ENCODE assay signal across 20 cellular contexts in genomic region chr6:30871592-30872183, GRCh38. TPM values are rescaled to one million over a fixed set of nuclear protein-coding genes. Genes with fewer than 3 reads are reported as not detected.
DNase-seq lines count a peak whose midpoint lies in the region; ATAC-seq and TF ChIP-seq lines count a peak whose summit lies in the region.
"Had no signal": no experiment of that assay in that cellular context is flagged by ENCODE, and none has a peak within 500 bp of the region (broad histone marks: within the 10 kb centered on the region; RNA-seq: fewer than 3 reads in every experiment).

No MANE protein-coding gene starts in this region.

- no peak for TF ChIP-seq CTCF in SK-N-SH (IDR thresholded peaks at IDR 0.05)

- no peaks in the 10 kb centered on the region for H3K9me2 ChIP-seq in SK-N-SH

- H3K4me1 Mint-ChIP-seq in activated naive CD4-positive, alpha-beta T cell treated with anti-CD3 and anti-CD28 coated beads, Interleukin-2, amount 10 ng/mL, durations not matched to agents 7 days and 5 days, result peaks cover 21% of the 10 kb centered on the region
- peaks cover 41% of the 10 kb centered on the region for H3K4me1 Mint-ChIP-seq in activated naive CD8-positive, alpha-beta T cell (ENCODE audit: low read depth)

- CTCF ChIA-PET in SK-N-SH (lab: Yijun Ruan, JAX), result no interaction called here
- CTCF ChIA-PET in activated naive CD4-positive, alpha-beta T cell treated with anti-CD3 and anti-CD28 coated beads, Interleukin-2, amount 10 ng/mL, durations not matched to agents 7 days and 5 days (lab: Charles Lee), result no interaction called here

- no peak overlapping the region for H2AFZ ChIP-seq in SK-N-SH (ENCODE audit: low read depth)

- no peak overlapping the region for H3K4me3 ChIP-seq in SK-N-SH (ENCODE audit: low read depth in 2 of 2, low read length in 1 of 2)

- H3K9ac ChIP-seq in SK-N-SH, result no peak overlapping the region

- peak overlapping the region; percentile 47 for H3K27ac Mint-ChIP-seq in activated naive CD4-positive, alpha-beta T cell treated with anti-CD3 and anti-CD28 coated beads, Interleukin-2, amount 10 ng/mL, durations not matched to agents 7 days and 5 days
- peak overlapping the region; percentile 93 for H3K27ac Mint-ChIP-seq in activated naive CD8-positive, alpha-beta T cell
- H3K27ac Mint-ChIP-seq: CD4-positive, alpha-beta T cell; H9; IgD-negative memory B cell had no signal

- no peaks in the 10 kb centered on the region for H3K79me2 ChIP-seq in SK-N-SH (ENCODE audit: insufficient read depth)

- no peak overlapping the region for H3K27ac ChIP-seq in SK-N-SH (ENCODE audit: low read depth in 2 of 2, low read length in 1 of 2)
- H3K27ac ChIP-seq: 22Rv1, HL-60 had no signal

- no peak for ATAC-seq in SK-N-SH treated with all-trans-retinoic acid at 6 μM for 48 hours
- ATAC-seq in HG03039 (IDR thresholded peaks at IDR 0.05; ENCODE audit: unreplicated experiment), result no peak
- ATAC-seq: Panc1 had no signal

- H3K4me2 ChIP-seq in SK-N-SH, result no peak overlapping the region

- DNase-seq in SK-N-SH (no peak), AG20443 (ENCODE audit: low spot score) (no peak), SKM-1 (lab: John Stamatoyannopoulos, UW; ENCODE audit: unreplicated experiment) (no peak)
- no peak for DNase-seq in activated naive CD4-positive, alpha-beta T cell treated with anti-CD3 and anti-CD28 coated beads, Interleukin-2, amount 10 ng/mL, durations not matched to agents 7 days and 5 days
- DNase-seq in activated naive CD4-positive, alpha-beta T cell treated with Interleukin-2 at 50 U/mL for 16 hours, result no peak
- DNase-seq: BE2C; CD4-positive, alpha-beta T cell; H9; NCI-H1105; NCI-H1694; NCI-H2107; NCI-H2227 treated with DMSO at 0.1 percent for 48 hours; NCI-H524 had no signal

- H3K27me3 ChIP-seq in SK-N-SH (ENCODE audit: insufficient read depth), result no peaks in the 10 kb centered on the region
- H3K27me3 ChIP-seq: BE2C had no signal

- POLR2A ChIA-PET in SK-N-SH (lab: Yijun Ruan, JAX), result no interaction called here

- H3F3A ChIP-seq in SK-N-SH (replicated peaks; ENCODE audit: insufficient read depth), result peaks cover 8% of the 10 kb centered on the region

- no peaks in the 10 kb centered on the region for H3K36me3 ChIP-seq in SK-N-SH (replicated peaks in 1 of 2; ENCODE audit: control insufficient read depth in 1 of 2, insufficient read depth in 2 of 2, low read length in 1 of 2)
- H3K36me3 ChIP-seq: BE2C had no signal

- no peak for TF ChIP-seq RAD21 in SK-N-SH (IDR thresholded peaks at IDR 0.05; ENCODE audit: low read length)

- H3K9me3 Mint-ChIP-seq in activated naive CD4-positive, alpha-beta T cell treated with anti-CD3 and anti-CD28 coated beads, Interleukin-2, amount 10 ng/mL, durations not matched to agents 7 days and 5 days, result peaks cover 37% of the 10 kb centered on the region
- peaks cover 18% of the 10 kb centered on the region for H3K9me3 Mint-ChIP-seq in activated naive CD8-positive, alpha-beta T cell (ENCODE audit: low read depth)

- H3K9me3 ChIP-seq in SK-N-SH, result 0 out of 2 replicates have a peak, but pooled peaks cover 6% of the 10 kb centered on the region
- H3K9me3 ChIP-seq: BE2C had no signal

- H4K20me1 ChIP-seq in SK-N-SH (ENCODE audit: insufficient read depth), result no peaks in the 10 kb centered on the region

- TF ChIP-seq EP300 in SK-N-SH (IDR thresholded peaks at IDR 0.05; ENCODE audit: borderline replicate concordance in 1 of 2, low read depth in 1 of 2, low read length in 1 of 2), result no peak

- no peak overlapping the region for H3K4me3 Mint-ChIP-seq in activated naive CD4-positive, alpha-beta T cell treated with anti-CD3 and anti-CD28 coated beads, Interleukin-2, amount 10 ng/mL, durations not matched to agents 7 days and 5 days
- peak overlapping the region; percentile 30 for H3K4me3 Mint-ChIP-seq in activated naive CD8-positive, alpha-beta T cell
- H3K4me3 Mint-ChIP-seq: CD4-positive, alpha-beta T cell; H9 had no signal

- H3K4me1 ChIP-seq in SK-N-SH (ENCODE audit: control insufficient read depth in 1 of 2, insufficient read depth in 2 of 2, low read depth in 1 of 2, low read length in 1 of 2), result peaks cover 0 to 10% of the 10 kb centered on the region in 2 experiments; a peak in 1 of 4 replicates
- H3K4me1 ChIP-seq: BE2C had no signal

- WGBS in SK-N-SH (ENCODE audit: low lambda C conversion rate), result 32% methylated on average over 4 of the region's 4 CpGs

- H3K36me3 Mint-ChIP-seq in activated naive CD4-positive, alpha-beta T cell treated with anti-CD3 and anti-CD28 coated beads, Interleukin-2, amount 10 ng/mL, durations not matched to agents 7 days and 5 days, result peaks cover 20% of the 10 kb centered on the region
- H3K36me3 Mint-ChIP-seq in activated naive CD8-positive, alpha-beta T cell, result peaks cover 18% of the 10 kb centered on the region

- H3K27me3 Mint-ChIP-seq in activated naive CD4-positive, alpha-beta T cell treated with anti-CD3 and anti-CD28 coated beads, Interleukin-2, amount 10 ng/mL, durations not matched to agents 7 days and 5 days, result no peaks in the 10 kb centered on the region
- H3K27me3 Mint-ChIP-seq in activated naive CD8-positive, alpha-beta T cell, result no peaks in the 10 kb centered on the region
- H3K27me3 Mint-ChIP-seq: CD4-positive, alpha-beta T cell had no signal

TF ChIP-seq in SK-N-SH treated with all-trans-retinoic acid at 6 μM for 48 hours, 23 proteins besides CTCF, POLR2A, EP300 and RAD21:
- TF ChIP-seq ZFP3 (CRISPR knock-in tag; IDR thresholded peaks at IDR 0.05) (no peak), ZFP30 (CRISPR knock-in tag; IDR thresholded peaks at IDR 0.05) (peak; percentile 84)
TF ChIP-seq in SK-N-SH treated with all-trans-retinoic acid at 6 μM for 48 hours: peak in this region for 1.

TF ChIP-seq in SK-N-SH, 30 proteins besides CTCF, POLR2A, EP300 and RAD21 (continues in another document):
- TF ChIP-seq IRF3 (IDR thresholded peaks at IDR 0.05; ENCODE audit: low read depth, low read length), result no peak
- TF ChIP-seq ELF1 (IDR thresholded peaks at IDR 0.05), result no peak
- TF ChIP-seq SMC3 (IDR thresholded peaks at IDR 0.05; ENCODE audit: low read depth, low read length), result no peak
- TF ChIP-seq FOXJ3 (CRISPR knock-in tag; IDR thresholded peaks at IDR 0.05), result no peak
- no peak for TF ChIP-seq RXRA (IDR thresholded peaks at IDR 0.05; ENCODE audit: borderline replicate concordance, low read depth)
- no peak for TF ChIP-seq ZBTB33 (IDR thresholded peaks at IDR 0.05; ENCODE audit: borderline replicate concordance, low read depth)
- TF ChIP-seq CHD2 (IDR thresholded peaks at IDR 0.05; ENCODE audit: low read length, partially characterized antibody), result no peak
- TF ChIP-seq EZH2phosphoT487 (IDR thresholded peaks at IDR 0.05; ENCODE audit: borderline replicate concordance, low read depth), result no peak
- no peak for TF ChIP-seq YY1 (IDR thresholded peaks at IDR 0.05; ENCODE audit: low read depth)
- TF ChIP-seq PBX3 (IDR thresholded peaks at IDR 0.05), result no peak
- no peak for TF ChIP-seq MXI1 (IDR thresholded peaks at IDR 0.05; ENCODE audit: low read depth, low read length)
- no peak for TF ChIP-seq MAX (IDR thresholded peaks at IDR 0.05; ENCODE audit: low read depth)
- TF ChIP-seq JUND (IDR thresholded peaks at IDR 0.05), result no peak
- TF ChIP-seq GABPA (IDR thresholded peaks at IDR 0.05; ENCODE audit: low read depth), result no peak
- no peak for TF ChIP-seq TEAD4 (IDR thresholded peaks at IDR 0.05; ENCODE audit: borderline replicate concordance, insufficient read depth)

RNA-seq across cellular contexts. Expression of gene DDR1, which starts 12.6 kb away (rescaled TPM):
- polyA plus RNA-seq in SK-N-SH (2012; rRNA removed), result 40.2 and 52.8 TPM in 2 replicates
- 32.1 and 42.6 TPM in 2 replicates for polyA plus RNA-seq in SK-N-SH (2012; cell fraction: cytosol; rRNA removed)
- polyA plus RNA-seq in SK-N-SH (2012; cell fraction: nucleus; rRNA removed), result 82.7 and 101 TPM in 2 replicates

RNA-seq across cellular contexts. Expression of gene GTF2H4, which starts 36.3 kb away (rescaled TPM):
- 30.7 and 34.9 TPM in 2 replicates for polyA plus RNA-seq in SK-N-SH (2012; rRNA removed)
- polyA plus RNA-seq in SK-N-SH (2012; cell fraction: cytosol; rRNA removed), result 17.5 and 22.3 TPM in 2 replicates
- 116 and 138 TPM in 2 replicates for polyA plus RNA-seq in SK-N-SH (2012; cell fraction: nucleus; rRNA removed)

RNA-seq across cellular contexts. Expression of gene VARS2, which starts 42.4 kb away (rescaled TPM):
- 31.2 TPM in 2 replicates for polyA plus RNA-seq in SK-N-SH (2012; rRNA removed)
- 10.5 and 13.7 TPM in 2 replicates for polyA plus RNA-seq in SK-N-SH (2012; cell fraction: cytosol; rRNA removed)
- polyA plus RNA-seq in SK-N-SH (2012; cell fraction: nucleus; rRNA removed), result 139 and 142 TPM in 2 replicates
